17 cellular contexts compared by ENCODE assay signal in the genomic region with DNA sequence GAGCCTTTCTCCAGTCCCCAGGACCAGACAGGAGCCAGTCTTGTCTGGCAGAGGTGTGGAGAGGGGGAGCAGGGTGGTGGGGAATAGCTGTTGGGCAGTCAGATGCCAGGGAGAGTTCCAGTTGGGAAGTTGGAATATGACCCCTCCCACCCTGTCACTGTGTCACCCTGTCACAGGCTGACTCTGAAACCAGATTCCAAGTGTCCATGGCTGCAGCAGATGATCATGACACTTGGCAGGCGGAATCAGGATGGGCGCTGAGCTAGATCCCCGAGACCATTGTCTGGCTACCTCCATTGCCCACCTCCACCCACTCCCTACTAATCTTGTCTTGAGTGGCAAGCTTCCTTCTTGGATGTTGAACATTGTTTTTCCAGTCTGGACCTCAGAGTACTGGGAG. TPM values are rescaled to one million over a fixed set of nuclear protein-coding genes. Genes with fewer than 3 reads are reported as not detected.
A peak's percentile ranks its signal among the peaks of the same experiment; 100 is the strongest.
DNase-seq lines count a peak whose midpoint lies in the region; ATAC-seq, FAIRE-seq and TF ChIP-seq lines count a peak whose summit lies in the region.
"Had no signal": no experiment of that assay in that cellular context is flagged by ENCODE, and none has a peak within 500 bp of the region (broad histone marks: within the 10 kb centered on the region; RNA-seq: fewer than 3 reads in every experiment).

No MANE protein-coding gene starts in this region.

- no peak for TF ChIP-seq EP300 in esophagus muscularis mucosa (IDR thresholded peaks at IDR 0.05)

- peaks cover 85% of the 10 kb centered on the region for H3K4me1 Mint-ChIP-seq in activated CD4-positive, alpha-beta T cell treated with anti-CD3 and anti-CD28 coated beads, Interleukin-2, amount 10 ng/mL, durations not matched to agents 7 days and 5 days
- H3K4me1 Mint-ChIP-seq in T-helper 17 cell = peaks cover 60% of the 10 kb centered on the region

- no peak overlapping the region for H3K4me3 Mint-ChIP-seq in activated CD4-positive, alpha-beta T cell treated with anti-CD3 and anti-CD28 coated beads, Interleukin-2, amount 10 ng/mL, durations not matched to agents 7 days and 5 days
- peak overlapping the region; percentile 36 for H3K4me3 Mint-ChIP-seq in T-helper 17 cell

- no peak for TF ChIP-seq POLR2A in esophagus muscularis mucosa (IDR thresholded peaks at IDR 0.05; ENCODE audit: low read depth)

- H3K27ac Mint-ChIP-seq in activated CD4-positive, alpha-beta T cell treated with anti-CD3 and anti-CD28 coated beads, Interleukin-2, amount 10 ng/mL, durations not matched to agents 7 days and 5 days = peak overlapping the region; percentile 88
- H3K27ac Mint-ChIP-seq in T-helper 17 cell = peak overlapping the region; percentile 93

- H3K36me3 ChIP-seq in esophagus muscularis mucosa (peaks cover 44 to 83% (median 61%) of the 10 kb centered on the region in 4 donors), skeletal muscle tissue (ENCODE audit: control insufficient read depth in 3 of 3, insufficient read depth in 3 of 3, low read length in 3 of 3) (peaks cover 19 to 20% (median 19%) of the 10 kb centered on the region in 3 donors)

- no peaks in the 10 kb centered on the region for H3K9me3 ChIP-seq in T-helper 17 cell (ENCODE audit: control insufficient read depth, low read length, poor library complexity, severe bottlenecking)
- H3K9me3 ChIP-seq in esophagus muscularis mucosa = no peaks in the 10 kb centered on the region
- no peaks in the 10 kb centered on the region for H3K9me3 ChIP-seq in skeletal muscle tissue (ENCODE audit: control insufficient read depth in 3 of 3, low read length in 3 of 3)
- H3K9me3 ChIP-seq: A549, vagina had no signal

- H3K36me3 Mint-ChIP-seq in activated CD4-positive, alpha-beta T cell treated with anti-CD3 and anti-CD28 coated beads, Interleukin-2, amount 10 ng/mL, durations not matched to agents 7 days and 5 days (ENCODE audit: low read depth) = peaks cover 72% of the 10 kb centered on the region
- H3K36me3 Mint-ChIP-seq in T-helper 17 cell (ENCODE audit: low read depth) = peaks cover 2% of the 10 kb centered on the region

- H3K9me3 Mint-ChIP-seq in activated CD4-positive, alpha-beta T cell treated with anti-CD3 and anti-CD28 coated beads, Interleukin-2, amount 10 ng/mL, durations not matched to agents 7 days and 5 days = no peaks in the 10 kb centered on the region

- ATAC-seq in T-helper 17 cell (no peak), GM21786 (IDR thresholded peaks at IDR 0.05; ENCODE audit: unreplicated experiment) (no peak)
- ATAC-seq: A549 had no signal

- H3K4me3 ChIP-seq in esophagus muscularis mucosa (no peak overlapping the region), skeletal muscle tissue (ENCODE audit: low read length in 3 of 3) (no peak overlapping the region)
- H3K4me3 ChIP-seq: A549, vagina had no signal

- no peak for TF ChIP-seq CTCF in esophagus muscularis mucosa (IDR thresholded peaks at IDR 0.05)

- CTCF ChIA-PET in activated CD4-positive, alpha-beta T cell treated with anti-CD3 and anti-CD28 coated beads, Interleukin-2, amount 10 ng/mL, durations not matched to agents 7 days and 5 days (lab: Charles Lee) = interaction anchor here (0.6 to 5.2 kb wide), 4 partner anchors 10 to 201 kb away, joined by 4 to 45 read pairs (median 23); a partner anchor contains a TSS

- FAIRE-seq in frontal cortex (lab: Jason Lieb, UNC) = no peak
- FAIRE-seq: A549 had no signal

- 92% methylated on average over 3 of the region's 3 CpGs for WGBS in esophagus muscularis mucosa

- POLR2A ChIA-PET in activated CD4-positive, alpha-beta T cell treated with anti-CD3 and anti-CD28 coated beads, Interleukin-2, amount 10 ng/mL, durations not matched to agents 7 days and 5 days (lab: Charles Lee) = interaction anchor here (0.6 kb wide), 1 partner anchor 77 kb away, joined by 4 read pairs; a partner anchor contains a TSS

- intact Hi-C loops in esophagus muscularis mucosa (cut with DNase I) = no loop called here

- no peak for DNase-seq in activated CD4-positive, alpha-beta T cell treated with anti-CD3 and anti-CD28 coated beads, Interleukin-2, amount 10 ng/mL, durations not matched to agents 7 days and 5 days
- no peak for DNase-seq in activated CD4-positive, alpha-beta T cell treated with anti-CD3 and anti-CD28 coated beads for 48 hours
- DNase-seq in T-helper 17 cell = no peak
- DNase-seq in esophagus muscularis mucosa (ENCODE audit: extremely low spot score) = peak; percentile 42
- DNase-seq in frontal cortex (ENCODE audit: low spot score in 2 of 2) = no peak
- DNase-seq in activated effector memory CD4-positive, alpha-beta T cell treated with anti-CD3 and anti-CD28 coated beads, Interleukin-2, amount 50 U/mL, for 16 hours = no peak
- DNase-seq: activated CD4-positive, CD25-positive, alpha-beta regulatory T cell treated with anti-CD3 and anti-CD28 coated beads, Interleukin-2, amount 50 U/mL, for 72 hours; activated T-cell treated with anti-CD3 and anti-CD28 coated beads, Interleukin-2, amount 50 U/mL, for 1 hour; caudate nucleus; DMS79 treated with DMSO at 0.1 percent for 48 hours; NCI-H1436 treated with DMSO at 0.1 percent for 48 hours; NK-92 treated with Interleukin-12 subunit alpha and Interleukin-12 subunit beta, amount 100 ng/mL, for 24 hours; SHP77 had no signal

- no peaks in the 10 kb centered on the region for H3K27me3 Mint-ChIP-seq in activated CD4-positive, alpha-beta T cell treated with anti-CD3 and anti-CD28 coated beads, Interleukin-2, amount 10 ng/mL, durations not matched to agents 7 days and 5 days
- H3K27me3 Mint-ChIP-seq in T-helper 17 cell = no peaks in the 10 kb centered on the region

- H3K27me3 ChIP-seq in esophagus muscularis mucosa (no peaks in the 10 kb centered on the region), skeletal muscle tissue (ENCODE audit: control insufficient read depth in 3 of 3, insufficient read depth in 3 of 3, low read length in 3 of 3) (no peaks in the 10 kb centered on the region)
- H3K27me3 ChIP-seq: vagina had no signal

- H3K27ac ChIP-seq in esophagus muscularis mucosa (replicated peaks in 1 of 4) = no peak overlapping the region
- H3K27ac ChIP-seq in skeletal muscle tissue (ENCODE audit: low read depth, low read length) = peak overlapping the region; percentile 36
- H3K27ac ChIP-seq: A549, vagina had no signal

- peaks cover 27 to 42% (median 39%) of the 10 kb centered on the region in 4 donors for H3K4me1 ChIP-seq in esophagus muscularis mucosa
- H3K4me1 ChIP-seq in skeletal muscle tissue (ENCODE audit: control insufficient read depth in 3 of 3, insufficient read depth in 3 of 3, low read length in 3 of 3) = peaks cover 44 to 74% (median 60%) of the 10 kb centered on the region in 3 donors

- peak overlapping the region in 1 of 3 donors; percentile 16 for H3K9ac ChIP-seq in skeletal muscle tissue (ENCODE audit: low read depth in 1 of 3, low read length in 3 of 3)

RNA-seq across cellular contexts. Expression of a gene that starts 9.2 kb away (rescaled TPM):
- total RNA-seq in activated CD4-positive, alpha-beta T cell treated with anti-CD3 and anti-CD28 coated beads, Interleukin-2, amount 10 ng/mL, durations not matched to agents 7 days and 5 days = 100 to 1,000 TPM; 146 to 159 TPM
- total RNA-seq in T-helper 17 cell = 100 to 1,000 TPM in 1 of 2 donors, 10 to 100 TPM in 1; 94.5 to 101 TPM
- 10 to 100 TPM; 44.6 to 56.8 (median 50.8) TPM for total RNA-seq in esophagus muscularis mucosa
- total RNA-seq in skeletal muscle tissue = 29.2 TPM
- 21.6 TPM for total RNA-seq in frontal cortex

RNA-seq across cellular contexts. Expression of a gene that starts 52.9 kb away (rescaled TPM):
- 10 to 100 TPM; 21.5 to 23.4 TPM for total RNA-seq in activated CD4-positive, alpha-beta T cell treated with anti-CD3 and anti-CD28 coated beads, Interleukin-2, amount 10 ng/mL, durations not matched to agents 7 days and 5 days
- total RNA-seq in T-helper 17 cell (10 to 100 TPM; 12.0 to 12.3 TPM), esophagus muscularis mucosa (10 to 100 TPM in 1 of 4 donors, 1 to 10 TPM in 3; 8.4 to 12.5 (median 9.7) TPM), skeletal muscle tissue (15.1 TPM), frontal cortex (11.0 TPM)

RNA-seq across cellular contexts. Expression of a gene that starts 52.9 kb away (rescaled TPM):
- total RNA-seq in activated CD4-positive, alpha-beta T cell treated with anti-CD3 and anti-CD28 coated beads, Interleukin-2, amount 10 ng/mL, durations not matched to agents 7 days and 5 days = 10 to 100 TPM; 12.9 to 14.4 TPM
- total RNA-seq in T-helper 17 cell (10 to 100 TPM; 13.2 to 14.8 TPM), esophagus muscularis mucosa (10 to 100 TPM in 1 of 4 donors, 1 to 10 TPM in 3; 5.0 to 10.1 (median 8.4) TPM), skeletal muscle tissue (14.1 TPM), frontal cortex (13.5 TPM)
